In the genomic region with DNA sequence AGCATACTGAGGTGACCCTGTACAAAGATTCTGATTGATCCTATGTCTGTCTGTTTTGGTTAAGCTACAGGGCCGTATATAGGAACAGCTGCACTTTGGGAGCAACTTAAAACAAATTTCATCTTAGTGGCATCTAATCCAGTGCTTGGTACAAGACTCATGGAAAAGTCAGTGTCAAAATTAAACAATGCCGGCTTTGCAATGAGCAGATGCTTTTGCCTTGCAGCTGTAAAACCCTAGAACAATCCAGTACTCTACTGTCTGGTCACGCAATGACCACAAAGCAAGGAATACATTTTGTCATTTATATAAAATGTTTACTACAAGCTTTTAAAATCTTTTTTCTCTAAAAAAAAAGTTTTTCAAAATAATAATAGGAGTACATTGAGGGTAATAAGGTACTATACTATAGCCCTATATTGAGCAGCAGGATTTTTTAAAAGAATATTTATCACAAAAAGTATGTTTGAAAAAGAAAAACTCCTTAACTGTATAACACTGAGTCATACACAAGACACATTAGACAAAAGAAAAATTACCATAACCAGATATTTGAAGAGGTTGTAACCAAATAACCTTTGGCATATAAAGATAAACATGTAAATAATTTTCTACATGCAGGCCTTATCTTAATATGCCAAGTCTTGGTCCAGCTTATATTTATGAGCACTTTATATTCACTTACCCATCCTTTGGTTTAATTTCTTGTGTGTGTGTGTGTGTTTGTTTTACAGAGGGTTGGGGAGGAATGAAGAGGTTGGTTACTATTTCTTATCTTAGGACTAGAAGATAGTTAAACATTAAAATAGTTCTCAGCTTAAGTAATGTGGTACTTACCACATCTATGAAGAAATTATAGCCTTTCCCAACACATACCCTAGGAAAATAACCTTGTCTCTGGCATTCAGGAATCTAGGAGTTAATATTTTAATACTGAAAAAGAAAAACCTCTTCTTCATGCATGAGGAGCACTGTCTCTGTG, we compare ENCODE assay signal across 18 cellular contexts.
DNase-seq lines count a peak whose midpoint lies in the region; ATAC-seq and TF ChIP-seq lines count a peak whose summit lies in the region.
"Had no signal": no experiment of that assay in that cellular context is flagged by ENCODE, and none has a peak within 500 bp of the region (broad histone marks: within the 10 kb centered on the region; RNA-seq: fewer than 3 reads in every experiment).

No MANE protein-coding gene starts in this region.

- H3K9ac ChIP-seq in fibroblast of lung (ENCODE audit: insufficient read depth, low read length) (no peak overlapping the region), PC-3 (ENCODE audit: low read length) (no peak overlapping the region)

- H3F3A ChIP-seq in PC-3 (ENCODE audit: low read length, unreplicated experiment) = no peaks in the 10 kb centered on the region

- POLR2A ChIA-PET in MCF 10A (lab: Yijun Ruan, JAX) = interaction anchor here (0.6 to 1.1 kb wide), 2 partner anchors 74 to 78 kb away, joined by 3 to 4 read pairs; no protein-coding TSS in a partner anchor
- POLR2A ChIA-PET in PC-3 (lab: Charles Lee; ENCODE audit: unreplicated experiment) = interaction anchor here (0.6 kb wide), 1 partner anchor 157 kb away, joined by 3 read pairs; no protein-coding TSS in a partner anchor

- H3K4me1 Mint-ChIP-seq in MCF 10A (ENCODE audit: insufficient read depth, unreplicated experiment) = no peaks in the 10 kb centered on the region

- CTCF ChIA-PET in MCF 10A (lab: Yijun Ruan, JAX) (interaction anchor here (0.6 to 2.4 kb wide), 6 partner anchors 8 to 330 kb away, joined by 3 to 9 read pairs (median 3); no protein-coding TSS in a partner anchor), PC-3 (lab: Charles Lee) (no interaction called here)

- 90 to 94% methylated on average over 3 of the region's 3 CpGs for WGBS in lung, 2 donors

- DNase-seq in MCF 10A (ENCODE audit: unreplicated experiment) (no peak), breast epithelium (ENCODE audit: low spot score in 2 of 2) (no peak), fibroblast of lung (ENCODE audit: low read depth in 2 of 2) (peak; percentile 14 to 81), lung (ENCODE audit: low spot score) (no peak), NCI-H510A treated with DMSO at 0.1 percent for 48 hours (lab: John Stamatoyannopoulos, UW) (no peak), PC-3 (no peak), retina (no peak), GM19240 (ENCODE audit: insufficient read length, low spot score) (no peak)
- DNase-seq: activated CD8-positive, alpha-beta T cell treated with anti-CD3 and anti-CD28 coated beads for 36 hours; brain microvascular endothelial cell; COR-L47; effector memory CD8-positive, alpha-beta T cell; GDM1; left ventricle myocardium inferior; MG63; stimulated activated naive CD4-positive, alpha-beta T cell had no signal

- no peak for TF ChIP-seq POLR2A in breast epithelium (IDR thresholded peaks at IDR 0.05)

- H3K36me3 ChIP-seq in breast epithelium (no peaks in the 10 kb centered on the region), fibroblast of lung (ENCODE audit: control insufficient read depth, insufficient read depth, low read length) (no peaks in the 10 kb centered on the region), lung (ENCODE audit: control insufficient read depth in 2 of 2, insufficient read depth in 2 of 2, low read length in 2 of 2) (no peaks in the 10 kb centered on the region), PC-3 (ENCODE audit: low read depth, low read length) (no peaks in the 10 kb centered on the region)
- H3K36me3 ChIP-seq: brain microvascular endothelial cell, gastroesophageal sphincter, left ventricle myocardium inferior, MG63 had no signal

- H3K4me1 ChIP-seq in breast epithelium (no peaks in the 10 kb centered on the region), fibroblast of lung (ENCODE audit: control insufficient read depth, extremely low read depth, insufficient read depth, low read length) (no peaks in the 10 kb centered on the region), lung (ENCODE audit: control insufficient read depth in 2 of 2, insufficient read depth in 2 of 2, low read length in 2 of 2) (peaks cover 0 to 3% of the 10 kb centered on the region in 2 donors), PC-3 (ENCODE audit: insufficient read depth, low read length) (no peaks in the 10 kb centered on the region)

- ATAC-seq in lung (ENCODE audit: insufficient read depth, low FRiP score) = peak; percentile 62
- ATAC-seq in PC-3 = no peak
- ATAC-seq: activated CD8-positive, alpha-beta T cell treated with anti-CD3 and anti-CD28 coated beads for 36 hours; effector memory CD8-positive, alpha-beta T cell; gastroesophageal sphincter had no signal

- H3K9me3 Mint-ChIP-seq in MCF 10A (ENCODE audit: unreplicated experiment) = no peaks in the 10 kb centered on the region
- H3K9me3 Mint-ChIP-seq: activated CD8-positive, alpha-beta T cell treated with anti-CD3 and anti-CD28 coated beads for 36 hours; effector memory CD8-positive, alpha-beta T cell; nephron had no signal

- no peak for TF ChIP-seq CTCF in MCF 10A (IDR thresholded peaks at IDR 0.05; ENCODE audit: unreplicated experiment)
- TF ChIP-seq CTCF in breast epithelium (IDR thresholded peaks at IDR 0.05) = no peak
- TF ChIP-seq CTCF in fibroblast of lung (conservative IDR thresholded peaks at IDR 0.05 in 1 of 2, IDR thresholded peaks at IDR 0.05 in 1 of 2; ENCODE audit: low read depth in 1 of 2, low read length in 2 of 2) = no peak
- no peak for TF ChIP-seq CTCF in lung (IDR thresholded peaks at IDR 0.05; ENCODE audit: control extremely low read depth, extremely low read depth)
- TF ChIP-seq CTCF in PC-3 (conservative IDR thresholded peaks at IDR 0.05; ENCODE audit: low read depth, low read length) = no peak

- H2AFZ ChIP-seq in fibroblast of lung (ENCODE audit: low read length) (no peak overlapping the region), PC-3 (ENCODE audit: low read length) (no peak overlapping the region)

- H3K27me3 ChIP-seq in breast epithelium (no peaks in the 10 kb centered on the region), fibroblast of lung (ENCODE audit: control insufficient read depth, insufficient read depth, low read length) (no peaks in the 10 kb centered on the region), lung (ENCODE audit: control insufficient read depth, insufficient read depth) (no peaks in the 10 kb centered on the region), PC-3 (ENCODE audit: low read length) (no peaks in the 10 kb centered on the region)
- H3K27me3 ChIP-seq: brain microvascular endothelial cell, gastroesophageal sphincter, MG63 had no signal

- intact Hi-C loops in MCF 10A (cut with micrococcal nuclease) = no loop called here
- intact Hi-C loops in breast epithelium (cut with DNase I; ENCODE audit: low total_unique reads) = no loop called here
- intact Hi-C loops in PC-3 (cut with micrococcal nuclease) = no loop called here

- H3K27ac Mint-ChIP-seq in MCF 10A (ENCODE audit: low read depth, unreplicated experiment) = peak overlapping the region; percentile 55
- H3K27ac Mint-ChIP-seq: activated CD8-positive, alpha-beta T cell treated with anti-CD3 and anti-CD28 coated beads for 36 hours; effector memory CD8-positive, alpha-beta T cell; nephron had no signal

- H3K27me3 Mint-ChIP-seq in MCF 10A (ENCODE audit: insufficient read depth, unreplicated experiment) = no peaks in the 10 kb centered on the region
- H3K27me3 Mint-ChIP-seq: activated CD8-positive, alpha-beta T cell treated with anti-CD3 and anti-CD28 coated beads for 36 hours; effector memory CD8-positive, alpha-beta T cell had no signal

- H3K36me3 Mint-ChIP-seq in MCF 10A (ENCODE audit: insufficient read depth, unreplicated experiment) = no peaks in the 10 kb centered on the region

- H3K79me2 ChIP-seq in fibroblast of lung (ENCODE audit: control insufficient read depth, insufficient read depth, low read length) = no peaks in the 10 kb centered on the region
- H3K79me2 ChIP-seq in PC-3 (ENCODE audit: low read length) = no peaks in the 10 kb centered on the region

- H4K20me1 ChIP-seq in fibroblast of lung (ENCODE audit: control insufficient read depth, extremely low read depth, insufficient read depth, low read length) (no peaks in the 10 kb centered on the region), PC-3 (ENCODE audit: low read length) (no peaks in the 10 kb centered on the region)

- no peak overlapping the region for H3K4me2 ChIP-seq in fibroblast of lung (ENCODE audit: extremely low read depth, insufficient read depth, low read length)
- no peak overlapping the region for H3K4me2 ChIP-seq in PC-3 (ENCODE audit: low read length)

- H3K4me3 Mint-ChIP-seq in MCF 10A (ENCODE audit: unreplicated experiment) = no peak overlapping the region
- H3K4me3 Mint-ChIP-seq: activated CD8-positive, alpha-beta T cell treated with anti-CD3 and anti-CD28 coated beads for 36 hours; effector memory CD8-positive, alpha-beta T cell; nephron had no signal

- no peak overlapping the region for H3K27ac ChIP-seq in breast epithelium
- no peak overlapping the region for H3K27ac ChIP-seq in fibroblast of lung (ENCODE audit: insufficient read depth, low read length)
- no peak overlapping the region for H3K27ac ChIP-seq in lung (ENCODE audit: low read depth in 1 of 2, low read length in 1 of 2)
- H3K27ac ChIP-seq in PC-3 (ENCODE audit: low read length) = no peak overlapping the region
- H3K27ac ChIP-seq: brain microvascular endothelial cell, gastroesophageal sphincter, left ventricle myocardium inferior had no signal

- H3K9me2 ChIP-seq in PC-3 (replicated peaks; ENCODE audit: low read length) = no peaks in the 10 kb centered on the region

- H3K4me3 ChIP-seq in breast epithelium (no peak overlapping the region), fibroblast of lung (replicated peaks in 1 of 4; ENCODE audit: control extremely low read depth in 1 of 4, insufficient read depth in 1 of 4, low read depth in 3 of 4, low read length in 4 of 4) (no peak overlapping the region), lung (no peak overlapping the region), PC-3 (ENCODE audit: low read length) (no peak overlapping the region)
- H3K4me3 ChIP-seq: gastroesophageal sphincter, left ventricle myocardium inferior, MG63 had no signal

- H3K9me3 ChIP-seq in breast epithelium (no peaks in the 10 kb centered on the region), fibroblast of lung (ENCODE audit: control insufficient read depth, insufficient read depth, low read depth, low read length) (no peaks in the 10 kb centered on the region), lung (ENCODE audit: control insufficient read depth in 2 of 2, insufficient read depth in 1 of 2, low read length in 1 of 2) (no peaks in the 10 kb centered on the region), PC-3 (ENCODE audit: low read length) (no peaks in the 10 kb centered on the region)
- H3K9me3 ChIP-seq: gastroesophageal sphincter, left ventricle myocardium inferior, MG63 had no signal

- BruUV-seq in MCF 10A (replicated peaks; lab: Mats Ljungman, UMichigan) (no TSS peak), PC-3 (replicated peaks; lab: Mats Ljungman, UMichigan) (no TSS peak)

Comparison
In these comparisons a context has a peak if more than half of its experiments do, and no peak if none do; other contexts are left out.
1. DNase-seq: peak in fibroblast of lung (2 of 2); none in MCF 10A (single experiment), breast epithelium (0 of 2), lung (single experiment), NCI-H510A treated with DMSO at 0.1 percent for 48 hours (single experiment), PC-3 (single experiment), retina (single experiment) and GM19240 (single experiment).